Comparison of ENCODE assay signal across 8 cellular contexts in the genomic region with DNA sequence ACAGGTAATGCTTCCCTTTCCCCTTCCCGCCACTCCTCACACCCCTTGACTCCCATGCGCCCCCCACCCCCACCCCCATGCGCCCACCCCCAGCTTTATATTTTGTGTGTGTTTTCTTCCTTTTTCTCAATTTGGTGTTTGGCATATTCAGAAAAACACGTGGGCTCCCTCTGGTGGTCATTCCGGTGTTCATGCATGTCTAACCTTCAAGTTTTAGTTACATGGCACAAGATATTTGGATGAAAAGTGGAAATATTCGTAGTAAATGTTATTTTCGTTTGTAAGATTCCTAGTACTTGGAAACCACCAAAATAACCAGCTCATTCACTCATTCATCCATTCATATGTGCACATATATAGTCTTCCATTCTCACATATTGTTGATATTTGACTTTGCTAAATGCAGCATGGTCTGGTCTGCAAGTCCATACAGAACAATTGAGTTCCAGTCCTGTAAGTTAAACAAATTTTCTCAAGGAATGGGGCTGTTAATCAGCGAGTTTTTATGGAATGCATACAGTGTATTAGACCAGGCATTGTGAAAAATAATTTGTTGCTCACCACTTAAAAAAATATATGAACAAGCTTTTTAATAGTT.
A peak's percentile ranks its signal among the peaks of the same experiment; 100 is the strongest.
DNase-seq lines count a peak whose midpoint lies in the region; ATAC-seq, FAIRE-seq and TF ChIP-seq lines count a peak whose summit lies in the region.

No MANE protein-coding gene starts in this region.

- no peaks in the 10 kb centered on the region for H3K79me2 ChIP-seq in OCI-LY3 (ENCODE audit: low read length)

- no peaks in the 10 kb centered on the region for H3K36me3 ChIP-seq in BLaER1
- no peaks in the 10 kb centered on the region for H3K36me3 ChIP-seq in OCI-LY3 (replicated peaks; ENCODE audit: low read depth, low read length)
- H3K36me3 ChIP-seq in pancreas, result no peaks in the 10 kb centered on the region
- no peaks in the 10 kb centered on the region for H3K36me3 ChIP-seq in upper lobe of left lung

- peak overlapping the region; percentile 80; the same call in 1 of the 2 replicates for H3K4me2 ChIP-seq in BLaER1
- H3K4me2 ChIP-seq in OCI-LY3 (ENCODE audit: low read length), result peak overlapping the region; percentile 45

- intact Hi-C loops in pancreas (cut with DNase I), result loop anchor here in 2 of 3 donors (5.0 kb wide), 1 partner anchor 120 kb away; no protein-coding TSS in a partner anchor

- no peak overlapping the region for H3K27ac ChIP-seq in BLaER1
- no peak overlapping the region for H3K27ac ChIP-seq in OCI-LY3 (ENCODE audit: low read length)
- H3K27ac ChIP-seq in pancreas, result no peak overlapping the region
- H3K27ac ChIP-seq in upper lobe of left lung, result peak overlapping the region; percentile 37 to 80 (median 66)

- peaks cover 7% of the 10 kb centered on the region for H3K4me1 ChIP-seq in BLaER1
- H3K4me1 ChIP-seq in OCI-LY3 (ENCODE audit: low read length), result peaks cover 22% of the 10 kb centered on the region
- peaks cover 4 to 30% (median 22%) of the 10 kb centered on the region in 3 donors for H3K4me1 ChIP-seq in pancreas
- H3K4me1 ChIP-seq in upper lobe of left lung, result peaks cover 26 to 43% (median 30%) of the 10 kb centered on the region in 4 donors

- H4K20me1 ChIP-seq in BLaER1 (no peaks in the 10 kb centered on the region), OCI-LY3 (ENCODE audit: insufficient read depth, low read length) (no peaks in the 10 kb centered on the region)

- H3K27me3 ChIP-seq in BLaER1 (no peaks in the 10 kb centered on the region), OCI-LY3 (ENCODE audit: low read depth, low read length) (no peaks in the 10 kb centered on the region; the same call in 1 of the 2 replicates), pancreas (no peaks in the 10 kb centered on the region), upper lobe of left lung (no peaks in the 10 kb centered on the region)

- no peaks in the 10 kb centered on the region for H3K9me3 ChIP-seq in BLaER1
- no peaks in the 10 kb centered on the region for H3K9me3 ChIP-seq in OCI-LY3 (ENCODE audit: insufficient read depth, low read length)
- no peaks in the 10 kb centered on the region for H3K9me3 ChIP-seq in pancreas
- H3K9me3 ChIP-seq in upper lobe of left lung, result no peaks in the 10 kb centered on the region

- no peak for TF ChIP-seq POLR2A in upper lobe of left lung (IDR thresholded peaks at IDR 0.05)

- no peak for TF ChIP-seq EP300 in upper lobe of left lung (IDR thresholded peaks at IDR 0.05)

- no peak for FAIRE-seq in pancreas (lab: Jason Lieb, UNC)

- H2AFZ ChIP-seq in OCI-LY3 (ENCODE audit: low read depth, low read length), result no peak overlapping the region

- DNase-seq in HCEC 1CT (peak; percentile 46), activated T-cell treated with anti-CD3 and anti-CD28 coated beads for 4 hours (peak; percentile 53), fibroblast of pulmonary artery (ENCODE audit: low read depth) (peak; percentile 88), pancreas (peak in 5 of 6 donors; percentile 47 to 82 (median 64)), upper lobe of left lung (peak in 1 of 2 donors; percentile 60), T1000 (lab: John Stamatoyannopoulos, UW) (no peak)

- ATAC-seq in pancreas (peak in 3 of 4 donors; percentile 42 to 65 (median 49)), upper lobe of left lung (ENCODE audit: low FRiP score in 2 of 2) (peak in 1 of 2 donors; percentile 71)

- H3K4me3 ChIP-seq in BLaER1 (no peak overlapping the region), OCI-LY3 (ENCODE audit: low read length) (peak overlapping the region; percentile 21), fibroblast of pulmonary artery (replicated peaks; ENCODE audit: low read depth, low read length) (no peak overlapping the region), pancreas (no peak overlapping the region), upper lobe of left lung (peak overlapping the region in 2 of 4 donors; percentile 13 to 31)

- TF ChIP-seq CTCF in OCI-LY3 (IDR thresholded peaks at IDR 0.05; ENCODE audit: low read depth, low read length), result peak; percentile 78
- peak; percentile 74 for TF ChIP-seq CTCF in fibroblast of pulmonary artery (IDR thresholded peaks at IDR 0.05; ENCODE audit: low read length, missing control alignments)
- TF ChIP-seq CTCF in pancreas (IDR thresholded peaks at IDR 0.05), result peak; percentile 45 to 56 (median 47)
- peak; percentile 56 to 68 (median 62) for TF ChIP-seq CTCF in upper lobe of left lung (IDR thresholded peaks at IDR 0.05)

- 1% methylated on average over 8 of the region's 8 CpGs for WGBS in pancreas, 2 donors
- 2 to 3% methylated on average over 8 of the region's 8 CpGs for WGBS in upper lobe of left lung, 2 donors

- H3K9ac ChIP-seq in BLaER1, result no peak overlapping the region
- H3K9ac ChIP-seq in OCI-LY3 (ENCODE audit: low read length), result no peak overlapping the region

Comparison
In these comparisons a context has a peak if more than half of its experiments do, and no peak if none do; other contexts are left out.
1. H3K27ac ChIP-seq: peak in upper lobe of left lung (4 of 4); none in BLaER1 (single experiment), OCI-LY3 (single experiment) and pancreas (0 of 4).
2. Peak in every context shown above with its lines, with median percentiles within 50 percentile points of each other: CTCF ChIP-seq.